Comparison of ENCODE assay signal across 7 cellular contexts in genomic region chr16:4882633-4883285, GRCh38. TPM values are rescaled to one million over a fixed set of nuclear protein-coding genes. Genes with fewer than 3 reads are reported as not detected.
DNase-seq lines count a peak whose midpoint lies in the region; ATAC-seq and TF ChIP-seq lines count a peak whose summit lies in the region.

No MANE protein-coding gene starts in this region.

- TF ChIP-seq CTCF in stomach (IDR thresholded peaks at IDR 0.05): no peak

- 52 to 65% (median 56%) methylated on average over 11 of the region's 11 CpGs for WGBS in stomach, 5 donors

- no peaks in the 10 kb centered on the region for H3K27me3 ChIP-seq in stomach

- peak overlapping the region in 1 of 5 donors; percentile 43 for H3K27ac ChIP-seq in stomach

- TF ChIP-seq EP300 in stomach (IDR thresholded peaks at IDR 0.05): no peak

- ATAC-seq in Right ventricle myocardium superior (ENCODE audit: poor library complexity) (peak; percentile 58), HG03432 (IDR thresholded peaks at IDR 0.05; ENCODE audit: unreplicated experiment) (no peak), HG03565 (IDR thresholded peaks at IDR 0.05; ENCODE audit: unreplicated experiment) (no peak)

- peak; percentile 91 for DNase-seq in HT1080 (ENCODE audit: low read depth)
- peak; percentile 32 for DNase-seq in SHP77 treated with DMSO at 0.1 percent for 48 hours (lab: John Stamatoyannopoulos, UW)
- DNase-seq in Right ventricle myocardium superior: no peak
- peak; percentile 69 for DNase-seq in stomach
- DNase-seq in HuH-7.5 (ENCODE audit: low spot score): no peak

- no peaks in the 10 kb centered on the region for H3K9me3 ChIP-seq in stomach

- intact Hi-C loops in Right ventricle myocardium superior (cut with DNase I): no loop called here
- intact Hi-C loops in stomach (cut with DNase I; ENCODE audit: low total_unique reads): loop anchor here (10.0 kb wide), 1 partner anchor 52 kb away; the partner anchor contains the start of gene PPL

- TF ChIP-seq POLR2A in stomach (IDR thresholded peaks at IDR 0.05): no peak

- peaks cover 0 to 17% (median 12%) of the 10 kb centered on the region in 4 donors for H3K4me1 ChIP-seq in stomach

- H3K36me3 ChIP-seq in stomach: peaks cover 98 to 100% (median 99%) of the 10 kb centered on the region in 4 donors

- H3K4me3 ChIP-seq in stomach: no peak overlapping the region

RNA-seq across cellular contexts. Expression of gene UBN1, which starts 35.5 kb away (rescaled TPM):
- total RNA-seq in HT1080 (2014; rRNA removed; shearing (Covaris generic)): 28.4 and 36.2 TPM in 2 replicates
- 29.5 and 36.0 TPM in 2 replicates for polyA plus RNA-seq in HT1080 (2015; cell fraction: cytosol; rRNA removed)
- polyA plus RNA-seq in HT1080 (2015; cell fraction: nucleus; rRNA removed): 71.0 and 78.5 TPM in 2 replicates
- total RNA-seq in Right ventricle myocardium superior (42.1 TPM), stomach (100 to 1,000 TPM in 1 of 5 donors, 10 to 100 TPM in 4; 34.0 to 319 (median 51.3) TPM)
- polyA plus RNA-seq in stomach: 1 to 10 TPM; 5.4 to 9.3 (median 7.8) TPM

RNA-seq across cellular contexts. Expression of gene GLYR1, which starts 35.7 kb away (rescaled TPM):
- total RNA-seq in HT1080 (2014; rRNA removed; shearing (Covaris generic)): 42.4 and 45.8 TPM in 2 replicates
- polyA plus RNA-seq in HT1080 (2015; cell fraction: cytosol; rRNA removed): 43.1 and 45.7 TPM in 2 replicates
- 73.0 and 85.7 TPM in 2 replicates for polyA plus RNA-seq in HT1080 (2015; cell fraction: nucleus; rRNA removed)
- total RNA-seq in Right ventricle myocardium superior: 93.3 TPM
- 100 to 1,000 TPM in 2 of 5 donors, 10 to 100 TPM in 3; 46.9 to 187 (median 83.2) TPM for total RNA-seq in stomach
- 10 to 100 TPM; 29.3 to 46.0 (median 36.5) TPM for polyA plus RNA-seq in stomach

RNA-seq across cellular contexts. Expression of gene PPL, which starts 54.2 kb away (rescaled TPM):
- total RNA-seq in HT1080 (2014; rRNA removed; shearing (Covaris generic)): 0.13 and 0.24 TPM in 2 replicates
- 0.13 and 0.23 TPM in 2 replicates for polyA plus RNA-seq in HT1080 (2015; cell fraction: cytosol; rRNA removed)
- polyA plus RNA-seq in HT1080 (2015; cell fraction: nucleus; rRNA removed): 0.50 and 0.59 TPM in 2 replicates
- 14.9 TPM for total RNA-seq in Right ventricle myocardium superior
- total RNA-seq in stomach: 10 to 100 TPM; 11.4 to 98.8 (median 31.6) TPM
- polyA plus RNA-seq in stomach: 10 to 100 TPM in 2 of 3 donors, 1 to 10 TPM in 1; 5.8 to 96.8 (median 10.7) TPM

Comparison
In these comparisons a context has a peak if more than half of its experiments do, and no peak if none do; other contexts are left out.
1. DNase-seq: peak in HT1080 (single experiment), SHP77 treated with DMSO at 0.1 percent for 48 hours (single experiment) and stomach (single experiment); none in Right ventricle myocardium superior (single experiment) and HuH-7.5 (single experiment).